Comparison of ENCODE assay signal across 9 cellular contexts in the genomic region with DNA sequence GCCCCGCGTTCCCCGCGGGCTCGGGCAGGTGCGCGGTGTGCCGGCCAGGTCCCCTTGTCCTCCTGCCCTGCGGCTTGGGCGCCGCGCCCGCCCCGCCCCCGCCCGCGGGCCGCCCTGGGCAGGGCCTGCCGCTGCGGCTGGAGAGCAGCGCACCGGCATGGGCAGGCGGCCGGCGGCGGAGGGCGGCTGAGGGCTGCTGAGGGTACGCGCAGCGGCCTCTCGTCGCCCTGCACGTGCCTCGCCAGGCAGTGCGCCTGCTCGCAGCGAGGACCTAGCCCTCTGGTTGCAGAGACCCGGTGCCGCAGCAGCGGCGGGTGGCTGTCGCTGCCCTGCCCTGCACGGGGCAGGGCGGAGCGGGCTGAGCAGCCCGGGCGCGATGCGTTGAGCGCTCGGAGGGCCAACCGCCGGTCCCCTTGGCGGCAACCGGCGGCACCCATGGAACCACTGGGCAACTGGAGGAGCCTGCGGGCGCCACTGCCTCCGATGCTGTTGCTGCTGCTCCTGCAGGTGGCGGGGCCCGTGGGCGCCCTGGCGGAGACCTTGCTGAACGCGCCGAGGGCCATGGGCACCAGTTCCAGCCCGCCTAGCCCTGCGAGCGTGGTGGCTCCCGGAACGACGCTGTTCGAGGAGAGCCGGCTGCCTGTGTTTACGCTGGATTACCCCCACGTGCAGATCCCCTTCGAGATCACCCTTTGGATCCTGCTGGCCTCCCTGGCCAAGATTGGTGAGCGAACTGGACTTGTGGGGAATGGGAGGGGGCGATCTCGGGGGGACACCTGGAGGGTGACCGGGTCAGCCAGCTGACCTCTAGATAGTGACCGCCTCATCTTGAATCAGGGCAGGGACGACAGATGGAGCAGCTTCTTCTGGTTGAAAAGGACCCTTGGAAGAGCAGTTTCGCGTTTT. TPM values are rescaled to one million over a fixed set of nuclear protein-coding genes. Genes with fewer than 3 reads are reported as not detected.
DNase-seq lines count a peak whose midpoint lies in the region; TF ChIP-seq lines count a peak whose summit lies in the region.
"Had no signal": no experiment of that assay in that cellular context is flagged by ENCODE, and none has a peak within 500 bp of the region (broad histone marks: within the 10 kb centered on the region; RNA-seq: fewer than 3 reads in every experiment).

A gene with protein sequence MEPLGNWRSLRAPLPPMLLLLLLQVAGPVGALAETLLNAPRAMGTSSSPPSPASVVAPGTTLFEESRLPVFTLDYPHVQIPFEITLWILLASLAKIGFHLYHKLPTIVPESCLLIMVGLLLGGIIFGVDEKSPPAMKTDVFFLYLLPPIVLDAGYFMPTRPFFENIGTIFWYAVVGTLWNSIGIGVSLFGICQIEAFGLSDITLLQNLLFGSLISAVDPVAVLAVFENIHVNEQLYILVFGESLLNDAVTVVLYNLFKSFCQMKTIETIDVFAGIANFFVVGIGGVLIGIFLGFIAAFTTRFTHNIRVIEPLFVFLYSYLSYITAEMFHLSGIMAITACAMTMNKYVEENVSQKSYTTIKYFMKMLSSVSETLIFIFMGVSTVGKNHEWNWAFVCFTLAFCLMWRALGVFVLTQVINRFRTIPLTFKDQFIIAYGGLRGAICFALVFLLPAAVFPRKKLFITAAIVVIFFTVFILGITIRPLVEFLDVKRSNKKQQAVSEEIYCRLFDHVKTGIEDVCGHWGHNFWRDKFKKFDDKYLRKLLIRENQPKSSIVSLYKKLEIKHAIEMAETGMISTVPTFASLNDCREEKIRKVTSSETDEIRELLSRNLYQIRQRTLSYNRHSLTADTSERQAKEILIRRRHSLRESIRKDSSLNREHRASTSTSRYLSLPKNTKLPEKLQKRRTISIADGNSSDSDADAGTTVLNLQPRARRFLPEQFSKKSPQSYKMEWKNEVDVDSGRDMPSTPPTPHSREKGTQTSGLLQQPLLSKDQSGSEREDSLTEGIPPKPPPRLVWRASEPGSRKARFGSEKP (plus strand): TSS at position 140 of the 906 bp plus-strand sequence. CDS start 296 bp downstream, at position 436.

- H4K8ac ChIP-seq in mesendoderm (ENCODE audit: low read depth, low read length) = no peak within 1 kb of the TSS

- H3K9me3 ChIP-seq in duodenal mucosa (ENCODE audit: control insufficient read depth in 1 of 2, low read length in 2 of 2) = no peaks in the 10 kb centered on the region
- no peaks in the 10 kb centered on the region for H3K9me3 ChIP-seq in tibial nerve

- H2AK5ac ChIP-seq in mesendoderm (ENCODE audit: low read length) = no peak within 1 kb of the TSS

- no peak within 1 kb of the TSS for H3K4ac ChIP-seq in mesendoderm (ENCODE audit: low read depth, low read length)

- H3K4me3 ChIP-seq in duodenal mucosa (ENCODE audit: low read depth in 1 of 2, low read length in 2 of 2) = peak within 1 kb of the TSS; percentile 73 to 74
- H3K4me3 ChIP-seq in mesendoderm (ENCODE audit: low read length) = peak within 1 kb of the TSS; percentile 4
- peak within 1 kb of the TSS; percentile 27 to 51 (median 40) for H3K4me3 ChIP-seq in tibial nerve

- H3K23ac ChIP-seq in mesendoderm (ENCODE audit: low read length) = peak within 1 kb of the TSS; percentile 18

- no peak for TF ChIP-seq EP300 in tibial nerve (IDR thresholded peaks at IDR 0.05)

- DNase-seq in NCI-H2196 (lab: John Stamatoyannopoulos, UW; ENCODE audit: unreplicated experiment) (peak; percentile 5), NCI-H2196 treated with DMSO at 0.1 percent for 48 hours (lab: John Stamatoyannopoulos, UW; ENCODE audit: unreplicated experiment) (no peak), RPMI8226 (peak; percentile 8), mesendoderm (peak; percentile 61), tibial nerve (ENCODE audit: low spot score in 2 of 2) (no peak), NCI-H2029 (lab: John Stamatoyannopoulos, UW) (no peak), NOMO-1 treated with DMSO at 0.1 percent for 48 hours (lab: John Stamatoyannopoulos, UW; ENCODE audit: unreplicated experiment) (no peak)
- DNase-seq: DND-41 had no signal

- H2BK5ac ChIP-seq in mesendoderm (ENCODE audit: low read length) = no peak within 1 kb of the TSS

- H2BK15ac ChIP-seq in mesendoderm (replicated peaks; ENCODE audit: low read depth) = no peak within 1 kb of the TSS

- H3K56ac ChIP-seq in mesendoderm (ENCODE audit: low read length) = peak within 1 kb of the TSS; percentile 75

- H3K9ac ChIP-seq in duodenal mucosa (ENCODE audit: low read depth in 1 of 2, low read length in 2 of 2) = peak within 1 kb of the TSS; percentile 49 to 57
- H3K9ac ChIP-seq in mesendoderm (ENCODE audit: low read length) = peak within 1 kb of the TSS; percentile 41

- no peak within 1 kb of the TSS for H2BK120ac ChIP-seq in mesendoderm (ENCODE audit: low read depth, low read length)

- no peak for TF ChIP-seq CTCF in tibial nerve (IDR thresholded peaks at IDR 0.05)

- H3K79me1 ChIP-seq in mesendoderm (ENCODE audit: low read length) = no peaks in the 10 kb centered on the region

- no CpG with 5 or more reads among the region's 85 CpGs for WGBS in mesendoderm (ENCODE audit: extremely low coverage, insufficient coverage, low lambda C conversion rate)
- WGBS in tibial nerve, 2 donors = 5 to 16% methylated on average over 20 to 54 of the region's 85 CpGs

- no peaks in the 10 kb centered on the region for H3K79me2 ChIP-seq in mesendoderm (ENCODE audit: control insufficient read depth, insufficient read depth, low read length)

- no peak within 1 kb of the TSS for H4K5ac ChIP-seq in mesendoderm (ENCODE audit: low read length)

- H3K18ac ChIP-seq in mesendoderm (ENCODE audit: low read length) = no peak within 1 kb of the TSS

- TF ChIP-seq POLR2A in tibial nerve (IDR thresholded peaks at IDR 0.05) = no peak

- H3K27me3 ChIP-seq in duodenal mucosa (ENCODE audit: control insufficient read depth in 1 of 2, insufficient read depth in 2 of 2, low read length in 2 of 2) = peaks cover 10 to 12% of the 10 kb centered on the region in 2 donors
- peaks cover 5% of the 10 kb centered on the region for H3K27me3 ChIP-seq in mesendoderm (ENCODE audit: insufficient read depth, low read length, poor library complexity)
- peaks cover 0 to 37% of the 10 kb centered on the region in 2 donors for H3K27me3 ChIP-seq in tibial nerve

- peaks cover 19 to 23% of the 10 kb centered on the region in 2 donors for H3K4me1 ChIP-seq in duodenal mucosa (ENCODE audit: control insufficient read depth in 1 of 2, insufficient read depth in 2 of 2, low read length in 2 of 2)
- peaks cover 2% of the 10 kb centered on the region for H3K4me1 ChIP-seq in mesendoderm (ENCODE audit: control insufficient read depth, low read depth, low read length)
- H3K4me1 ChIP-seq in tibial nerve = peaks cover 0 to 18% (median 11%) of the 10 kb centered on the region in 4 donors

- H3K27ac ChIP-seq in duodenal mucosa (ENCODE audit: low read depth, low read length) (no peak within 1 kb of the TSS), mesendoderm (ENCODE audit: low read depth, low read length) (no peak within 1 kb of the TSS), tibial nerve (peak within 1 kb of the TSS in 1 of 4 donors; percentile 45)

- H3K4me2 ChIP-seq in mesendoderm (ENCODE audit: low read length) = peak within 1 kb of the TSS; percentile 74

- H3K36me3 ChIP-seq in duodenal mucosa (ENCODE audit: control insufficient read depth in 1 of 2, insufficient read depth in 2 of 2, low read length in 2 of 2) (no peaks in the 10 kb centered on the region), mesendoderm (ENCODE audit: control insufficient read depth, insufficient read depth, low read length) (no peaks in the 10 kb centered on the region), tibial nerve (no peaks in the 10 kb centered on the region)

RNA-seq across cellular contexts. Expression of the gene that starts here (rescaled TPM):
- 0.10 TPM for polyA plus RNA-seq in mesendoderm (2013, experiment 1 of 2)
- polyA plus RNA-seq in mesendoderm (2013, experiment 2 of 2) = 0.13 TPM
- total RNA-seq in tibial nerve = under 1 TPM in 1 of 4 donors, not detected in 3; under 0.01 TPM

Comparison
In these comparisons a context has a peak if more than half of its experiments do, and no peak if none do; other contexts are left out.
1. DNase-seq: peak in NCI-H2196 (single experiment), RPMI8226 (single experiment) and mesendoderm (single experiment); none in NCI-H2196 treated with DMSO at 0.1 percent for 48 hours (single experiment), tibial nerve (0 of 2), NCI-H2029 (single experiment) and NOMO-1 treated with DMSO at 0.1 percent for 48 hours (single experiment).
2. H3K4me3 ChIP-seq: peak in every context shown above with its lines; median percentile 74 in duodenal mucosa; 40 in tibial nerve; 4 in mesendoderm.